9 cellular contexts compared by ENCODE assay signal in the genomic region with DNA sequence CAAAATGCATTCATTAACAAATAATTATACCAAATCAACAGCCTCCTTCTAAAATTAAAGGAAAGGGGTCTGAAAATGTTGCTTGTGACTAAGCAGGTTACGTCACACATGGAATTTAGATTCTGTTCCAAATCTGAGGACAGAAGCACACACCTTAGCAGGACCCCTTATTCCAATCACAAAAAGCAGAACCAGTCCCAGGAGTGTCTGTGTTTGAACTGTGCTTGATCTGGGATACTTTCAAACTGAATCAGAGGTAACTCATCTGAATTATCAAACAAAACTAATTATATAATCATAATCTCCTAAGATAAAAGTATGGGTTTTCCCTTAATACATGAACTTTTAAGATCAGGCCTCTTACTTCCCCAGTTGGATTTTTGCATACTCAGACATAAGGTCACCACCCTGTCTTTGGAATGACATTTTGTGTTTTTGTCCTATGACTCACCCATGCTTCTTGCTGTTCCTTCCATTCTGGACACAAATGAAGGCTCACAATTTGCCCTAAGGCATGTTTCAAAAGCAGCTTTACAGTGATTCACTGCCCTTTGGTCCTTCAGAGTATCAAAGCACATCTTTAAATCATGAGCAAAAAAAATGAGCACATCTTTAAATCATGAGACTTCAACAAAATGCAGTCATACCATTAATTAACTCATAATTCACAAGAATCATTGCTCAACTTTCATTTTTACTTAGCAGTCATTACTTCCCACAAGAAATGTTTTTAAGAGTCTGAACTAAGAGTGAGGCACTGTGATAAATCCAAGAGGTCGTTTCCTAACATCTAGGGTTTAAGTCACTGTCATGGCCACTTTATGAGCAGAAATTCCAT. TPM values are rescaled to one million over a fixed set of nuclear protein-coding genes. Genes with fewer than 3 reads are reported as not detected.
DNase-seq lines count a peak whose midpoint lies in the region; ATAC-seq, FAIRE-seq and TF ChIP-seq lines count a peak whose summit lies in the region.
"Had no signal": no experiment of that assay in that cellular context is flagged by ENCODE, and none has a peak within 500 bp of the region (broad histone marks: within the 10 kb centered on the region; RNA-seq: fewer than 3 reads in every experiment).

No MANE protein-coding gene starts in this region.

- TF ChIP-seq CTCF in brain (conservative IDR thresholded peaks at IDR 0.05): no peak

- FAIRE-seq in urothelium cell line (lab: Jason Lieb, UNC): peak; percentile 97

- H3K9me3 Mint-ChIP-seq in brain: no peaks in the 10 kb centered on the region

- peak overlapping the region in 2 of 5 experiments; percentile 11 to 36 for H3K4me3 Mint-ChIP-seq in brain
- H3K4me3 Mint-ChIP-seq: B cell had no signal

- H3K36me3 Mint-ChIP-seq in brain: no peaks in the 10 kb centered on the region

- intact Hi-C loops in posterior vena cava (cut with DNase I): no loop called here

- peaks cover 29% of the 10 kb centered on the region for H3K4me1 Mint-ChIP-seq in brain
- H3K4me1 Mint-ChIP-seq: B cell had no signal

- DNase-seq in SIG-M5 treated with dmso at 0.1 percent for 504 hours (lab: John Stamatoyannopoulos, UW; ENCODE audit: unreplicated experiment): peak; percentile 67
- no peak for DNase-seq in SIG-M5 (lab: John Stamatoyannopoulos, UW)
- DNase-seq in left lobe of liver (ENCODE audit: low spot score): no peak
- peak; percentile 76 for DNase-seq in urothelium cell line (ENCODE audit: low spot score)
- DNase-seq in SK-N-DZ (ENCODE audit: low spot score): no peak
- no peak for DNase-seq in posterior vena cava (ENCODE audit: low spot score)

- H3K27ac Mint-ChIP-seq in brain: peak overlapping the region in 4 of 5 experiments; percentile 12 to 45 (median 28)
- H3K27ac Mint-ChIP-seq: B cell had no signal

- no peaks in the 10 kb centered on the region for H3K27me3 Mint-ChIP-seq in brain
- H3K27me3 Mint-ChIP-seq: B cell had no signal

- ATAC-seq in left lobe of liver: peak; percentile 19
- ATAC-seq in HG02571 (IDR thresholded peaks at IDR 0.05; ENCODE audit: unreplicated experiment): no peak

RNA-seq across cellular contexts. Expression of gene SEMA3C, which starts 35.4 kb away (rescaled TPM):
- 3.3 TPM for polyA plus RNA-seq in brain (ENCODE audit: insufficient read depth, low read depth, low replicate concordance)
- total RNA-seq in left lobe of liver: 0.86 TPM
- 0.05 TPM in 1 of 2 replicates, not detected in the other for polyA plus RNA-seq in SK-N-DZ (2014; cell fraction: cytosol; rRNA removed)
- 0.13 TPM in 1 of 2 replicates, not detected in the other for polyA plus RNA-seq in SK-N-DZ (2014; cell fraction: nucleus; rRNA removed)
- 10 to 100 TPM; 36.3 to 89.3 TPM for total RNA-seq in posterior vena cava
- total RNA-seq: B cell had no signal

Comparison
In these comparisons a context has a peak if more than half of its experiments do, and no peak if none do; other contexts are left out.
1. DNase-seq: peak in SIG-M5 treated with dmso at 0.1 percent for 504 hours (single experiment) and urothelium cell line (single experiment); none in SIG-M5 (single experiment), left lobe of liver (single experiment), SK-N-DZ (single experiment) and posterior vena cava (single experiment).
2. RNA of gene SEMA3C, which starts 35.4 kb away (total RNA-seq): 36.3 to 89.3 TPM in posterior vena cava; 0.86 TPM in left lobe of liver (single experiment); every median in the first group is over 10 times any median in the second.